12 cellular contexts compared by ENCODE assay signal in genomic region chr22:23401111-23401909, GRCh38.
DNase-seq lines count a peak whose midpoint lies in the region; TF ChIP-seq lines count a peak whose summit lies in the region.
"Had no signal": no experiment of that assay in that cellular context is flagged by ENCODE, and none has a peak within 500 bp of the region (broad histone marks: within the 10 kb centered on the region; RNA-seq: fewer than 3 reads in every experiment).

No MANE protein-coding gene starts in this region.

- no peak overlapping the region for H2AFZ ChIP-seq in SK-N-SH (ENCODE audit: low read depth)

- intact Hi-C loops in prostate gland (cut with DNase I) = loop anchor here (5.0 kb wide), 1 partner anchor 446 kb away; no protein-coding TSS in a partner anchor
- intact Hi-C loops in activated CD4-positive, alpha-beta T cell treated with anti-CD3 and anti-CD28 coated beads, Interleukin-2, amount 10 ng/mL, durations not matched to agents 24 days and 14 days (cut with micrococcal nuclease) = no loop called here
- intact Hi-C loops in CD14-positive monocyte (cut with micrococcal nuclease) = no loop called here

- no peak overlapping the region for H3K9ac ChIP-seq in SK-N-SH

- no peak overlapping the region for H3K4me3 ChIP-seq in SK-N-SH (ENCODE audit: low read depth in 2 of 2, low read length in 1 of 2)
- H3K4me3 ChIP-seq in fibroblast of pulmonary artery (replicated peaks; ENCODE audit: low read depth, low read length) = no peak overlapping the region
- H3K4me3 ChIP-seq in prostate gland = peak overlapping the region in 1 of 2 donors; percentile 56
- H3K4me3 ChIP-seq: SK-N-MC had no signal

- H3K4me1 ChIP-seq in SK-N-SH (ENCODE audit: control insufficient read depth in 1 of 2, insufficient read depth in 2 of 2, low read depth in 1 of 2, low read length in 1 of 2) (peaks cover 0 to 50% of the 10 kb centered on the region in 2 experiments; a peak in 1 of 4 replicates), prostate gland (replicated peaks) (peaks cover 4% of the 10 kb centered on the region)

- TF ChIP-seq RAD21 in SK-N-SH (IDR thresholded peaks at IDR 0.05; ENCODE audit: low read length) = no peak

- H3K36me3 ChIP-seq in SK-N-SH (replicated peaks in 1 of 2; ENCODE audit: control insufficient read depth in 1 of 2, insufficient read depth in 2 of 2, low read length in 1 of 2) (no peaks in the 10 kb centered on the region), prostate gland (no peaks in the 10 kb centered on the region)

- H3K9me3 ChIP-seq in SK-N-SH = no peaks in the 10 kb centered on the region
- H3K9me3 ChIP-seq in prostate gland = no peaks in the 10 kb centered on the region

- no peak overlapping the region for H3K4me3 Mint-ChIP-seq in activated CD4-positive, alpha-beta T cell treated with anti-CD3 and anti-CD28 coated beads, Interleukin-2, amount 10 ng/mL, durations not matched to agents 24 days and 14 days
- no peak overlapping the region for H3K4me3 Mint-ChIP-seq in CD14-positive monocyte

- H3K4me2 ChIP-seq in SK-N-SH = 0 out of 2 replicates have a peak overlapping the region, but pooled peaks have one; percentile 44

- H3K27me3 Mint-ChIP-seq in activated CD4-positive, alpha-beta T cell treated with anti-CD3 and anti-CD28 coated beads, Interleukin-2, amount 10 ng/mL, durations not matched to agents 24 days and 14 days = peaks cover 3% of the 10 kb centered on the region
- peaks cover 5 to 18% (median 6%) of the 10 kb centered on the region in 3 donors for H3K27me3 Mint-ChIP-seq in CD14-positive monocyte (ENCODE audit: low read depth in 3 of 3)

- H3F3A ChIP-seq in SK-N-SH (replicated peaks; ENCODE audit: insufficient read depth) = peaks cover 5% of the 10 kb centered on the region

- TF ChIP-seq POLR2A in prostate gland (IDR thresholded peaks at IDR 0.05) = no peak

- H3K27me3 ChIP-seq in SK-N-SH (ENCODE audit: insufficient read depth) = no peaks in the 10 kb centered on the region
- no peaks in the 10 kb centered on the region for H3K27me3 ChIP-seq in prostate gland (replicated peaks; ENCODE audit: insufficient read depth)

- H3K27ac ChIP-seq in SK-N-SH (ENCODE audit: low read depth in 2 of 2, low read length in 1 of 2) = peak overlapping the region in 1 of 2 experiments; percentile 32; a peak in 1 of 4 replicates
- H3K27ac ChIP-seq in prostate gland = peak overlapping the region; percentile 65 to 66
- H3K27ac ChIP-seq: SK-N-MC had no signal

- no peaks in the 10 kb centered on the region for H4K20me1 ChIP-seq in SK-N-SH (ENCODE audit: insufficient read depth)

- TF ChIP-seq EP300 in SK-N-SH (IDR thresholded peaks at IDR 0.05; ENCODE audit: borderline replicate concordance in 1 of 2, low read depth in 1 of 2, low read length in 1 of 2) = no peak

- H3K9me3 Mint-ChIP-seq in activated CD4-positive, alpha-beta T cell treated with anti-CD3 and anti-CD28 coated beads, Interleukin-2, amount 10 ng/mL, durations not matched to agents 24 days and 14 days = no peaks in the 10 kb centered on the region
- peaks cover 0 to 1% (median 0%) of the 10 kb centered on the region in 7 donors for H3K9me3 Mint-ChIP-seq in CD14-positive monocyte
- H3K9me3 Mint-ChIP-seq: stimulated activated memory B cell treated with anti-CD40 and anti-IgM and Interleukin-4, amounts not matched to agents 10 μg/mL and 1 μg/mL and 100 μg/mL, for 72 hours had no signal

- TF ChIP-seq CTCF in SK-N-SH (IDR thresholded peaks at IDR 0.05) (no peak), fibroblast of pulmonary artery (IDR thresholded peaks at IDR 0.05; ENCODE audit: low read length, missing control alignments) (no peak), prostate gland (IDR thresholded peaks at IDR 0.05) (no peak), CD14-positive monocyte (IDR thresholded peaks at IDR 0.05) (no peak)

- no peaks in the 10 kb centered on the region for H3K4me1 Mint-ChIP-seq in activated CD4-positive, alpha-beta T cell treated with anti-CD3 and anti-CD28 coated beads, Interleukin-2, amount 10 ng/mL, durations not matched to agents 24 days and 14 days
- H3K4me1 Mint-ChIP-seq in CD14-positive monocyte = peaks cover 4% of the 10 kb centered on the region

- no peaks in the 10 kb centered on the region for H3K36me3 Mint-ChIP-seq in activated CD4-positive, alpha-beta T cell treated with anti-CD3 and anti-CD28 coated beads, Interleukin-2, amount 10 ng/mL, durations not matched to agents 24 days and 14 days (ENCODE audit: low read depth)
- H3K36me3 Mint-ChIP-seq in CD14-positive monocyte = no peaks in the 10 kb centered on the region
- H3K36me3 Mint-ChIP-seq: stimulated activated memory B cell treated with anti-CD40 and anti-IgM and Interleukin-4, amounts not matched to agents 10 μg/mL and 1 μg/mL and 100 μg/mL, for 72 hours had no signal

- DNase-seq in ELR (ENCODE audit: low read depth) = peak; percentile 90
- DNase-seq in SK-N-SH = no peak
- peak; percentile 37 for DNase-seq in fibroblast of pulmonary artery (ENCODE audit: low read depth)
- no peak for DNase-seq in prostate gland (ENCODE audit: low spot score)
- DNase-seq in medulla oblongata (ENCODE audit: extremely low spot score) = no peak
- DNase-seq in central memory CD4-positive, alpha-beta T cell = no peak
- no peak for DNase-seq in activated CD4-positive, alpha-beta T cell treated with anti-CD3 and anti-CD28 coated beads, Interleukin-2, amount 10 ng/mL, durations not matched to agents 24 days and 14 days
- no peak for DNase-seq in CD14-positive monocyte (ENCODE audit: low spot score)
- DNase-seq: NCI-H1105, small intestine had no signal

- POLR2A ChIA-PET in SK-N-SH (lab: Yijun Ruan, JAX) = interaction anchor here (1.2 kb wide), 1 partner anchor 121 kb away, joined by 3 read pairs; no protein-coding TSS in a partner anchor

- H3K9me2 ChIP-seq in SK-N-SH = no peaks in the 10 kb centered on the region

- 64% methylated on average over 3 of the region's 20 CpGs for WGBS in SK-N-SH (ENCODE audit: low lambda C conversion rate)
- 56% methylated on average over 20 of the region's 20 CpGs for WGBS in prostate gland

- CTCF ChIA-PET in SK-N-SH (lab: Yijun Ruan, JAX) = interaction anchor here (0.6 to 5.1 kb wide), 6 partner anchors 16 to 332 kb away, joined by 3 to 31 read pairs (median 5); no protein-coding TSS in a partner anchor

- no peaks in the 10 kb centered on the region for H3K79me2 ChIP-seq in SK-N-SH (ENCODE audit: insufficient read depth)

- no peak overlapping the region for H3K27ac Mint-ChIP-seq in activated CD4-positive, alpha-beta T cell treated with anti-CD3 and anti-CD28 coated beads, Interleukin-2, amount 10 ng/mL, durations not matched to agents 24 days and 14 days
- H3K27ac Mint-ChIP-seq in CD14-positive monocyte = no peak overlapping the region
- H3K27ac Mint-ChIP-seq: stimulated activated memory B cell treated with anti-CD40 and anti-IgM and Interleukin-4, amounts not matched to agents 10 μg/mL and 1 μg/mL and 100 μg/mL, for 72 hours had no signal

TF ChIP-seq in SK-N-SH, 30 proteins besides CTCF, POLR2A, EP300 and RAD21 (continues in another document):
- TF ChIP-seq JUND (IDR thresholded peaks at IDR 0.05) (peak; percentile 38; the same call in 1 of the 2 replicates), FOSL2 (IDR thresholded peaks at IDR 0.05; ENCODE audit: borderline replicate concordance, low read depth) (peak; percentile 61; the same call in 1 of the 2 replicates), USF2 (IDR thresholded peaks at IDR 0.05; ENCODE audit: borderline replicate concordance, low read depth, low read length) (no peak), ZBTB33 (IDR thresholded peaks at IDR 0.05; ENCODE audit: borderline replicate concordance, low read depth) (no peak), NRF1 (IDR thresholded peaks at IDR 0.05; ENCODE audit: low read depth, low read length) (no peak), MAX (IDR thresholded peaks at IDR 0.05; ENCODE audit: low read depth) (peak; percentile 65), CHD2 (IDR thresholded peaks at IDR 0.05; ENCODE audit: low read length, partially characterized antibody) (no peak), PBX3 (IDR thresholded peaks at IDR 0.05) (no peak), SIN3A (IDR thresholded peaks at IDR 0.05; ENCODE audit: borderline replicate concordance, low read depth, low read length) (no peak), MXI1 (IDR thresholded peaks at IDR 0.05; ENCODE audit: low read depth, low read length) (no peak), TEAD4 (IDR thresholded peaks at IDR 0.05; ENCODE audit: borderline replicate concordance, insufficient read depth) (peak; percentile 67)

Comparison
In these comparisons a context has a peak if more than half of its experiments do, and no peak if none do; other contexts are left out.
1. DNase-seq: peak in ELR (single experiment) and fibroblast of pulmonary artery (single experiment); none in SK-N-SH (single experiment), prostate gland (single experiment), medulla oblongata (single experiment), central memory CD4-positive, alpha-beta T cell (single experiment), activated CD4-positive, alpha-beta T cell treated with anti-CD3 and anti-CD28 coated beads, Interleukin-2, amount 10 ng/mL, durations not matched to agents 24 days and 14 days (single experiment) and CD14-positive monocyte (single experiment).